In genomic region chr7:153005750-153006149, GRCh38 we compare ENCODE assay signal across 9 cellular contexts.
"Had no signal": no experiment of that assay in that cellular context is flagged by ENCODE, and none has a peak within 500 bp of the region (broad histone marks: within the 10 kb centered on the region; RNA-seq: fewer than 3 reads in every experiment).

No MANE protein-coding gene starts in this region.

- H3K4me2 ChIP-seq: GM23338 had no signal

- H3K9ac ChIP-seq: GM23248 had no signal

- H2AFZ ChIP-seq: GM23248, GM23338 had no signal

- ATAC-seq: GM23338, HCT116 had no signal

- DNase-seq: GM23248, GOT3, H7, HCEC 1CT, HFFc6 had no signal

- H3K9me3 ChIP-seq: HAP-1 had no signal

- H3K4me3 ChIP-seq: GM23248, GM23338, HAP-1 had no signal

- H3K27ac Mint-ChIP-seq: GM23338, HFFc6 had no signal

- FAIRE-seq: H54 had no signal

- H3K4me3 Mint-ChIP-seq: GM23338, HFFc6 had no signal

- H3K36me3 ChIP-seq: HAP-1 had no signal

- H3K27ac ChIP-seq: GM23248 had no signal
